10 cellular contexts compared by ENCODE assay signal in the genomic region with DNA sequence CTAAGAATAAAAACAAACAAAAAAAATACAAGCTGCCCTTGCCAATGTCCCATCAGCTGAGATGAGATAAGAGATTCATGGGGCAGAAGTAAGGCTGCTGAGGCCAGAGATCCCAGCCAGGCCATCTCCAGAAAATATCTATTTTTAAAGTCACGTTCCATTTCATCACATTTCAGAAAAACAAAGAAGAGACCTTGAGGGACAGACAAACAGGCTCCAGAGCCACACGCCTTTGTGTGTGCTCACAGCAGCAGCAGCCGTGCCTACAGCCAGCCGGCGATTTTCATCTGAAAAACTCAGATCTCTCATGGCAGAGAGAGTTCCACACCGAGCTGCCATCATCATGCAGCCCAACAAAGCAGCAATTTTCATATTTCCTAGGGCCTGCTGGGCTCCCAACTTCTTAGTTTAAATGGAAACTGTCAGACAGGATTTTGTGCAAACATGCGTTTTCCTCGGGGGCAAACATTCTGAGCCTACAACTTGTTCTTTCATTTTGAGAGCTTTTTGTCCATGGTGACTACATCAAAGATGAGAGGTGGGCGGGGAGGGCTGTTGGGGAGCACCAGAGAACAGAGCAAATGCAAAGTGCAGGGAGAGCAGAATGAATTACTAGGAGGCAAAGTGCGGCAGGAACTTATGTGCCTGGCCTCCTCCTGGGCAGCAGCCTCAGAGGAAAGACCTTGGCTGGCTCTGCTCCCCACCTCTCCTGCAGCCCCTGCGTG. TPM values are rescaled to one million over a fixed set of nuclear protein-coding genes. Genes with fewer than 3 reads are reported as not detected.
DNase-seq lines count a peak whose midpoint lies in the region; ATAC-seq, FAIRE-seq and TF ChIP-seq lines count a peak whose summit lies in the region.
"Had no signal": no experiment of that assay in that cellular context is flagged by ENCODE, and none has a peak within 500 bp of the region (broad histone marks: within the 10 kb centered on the region; RNA-seq: fewer than 3 reads in every experiment).

No MANE protein-coding gene starts in this region.

- no peaks in the 10 kb centered on the region for H3K9me2 ChIP-seq in PC-3 (replicated peaks; ENCODE audit: low read length)

- intact Hi-C loops in PC-3 (cut with micrococcal nuclease): no loop called here

- no peak overlapping the region for H3K4me3 Mint-ChIP-seq in activated T-helper 17 cell treated with anti-CD3 and anti-CD28 coated beads, Interleukin-2, amount 50 U/mL, for 72 hours
- H3K4me3 Mint-ChIP-seq in stimulated activated naive CD8-positive, alpha-beta T cell treated with anti-CD3 and anti-CD28 coated beads, Interleukin-15, amount 100 ng/mL, for 72 hours: no peak overlapping the region

- POLR2A ChIA-PET in A549 (lab: Yijun Ruan, JAX) (no interaction called here), PC-3 (lab: Charles Lee; ENCODE audit: unreplicated experiment) (no interaction called here)

- DNase-seq in A549 (ENCODE audit: low read depth in 1 of 2, low spot score in 1 of 2) (no peak), PC-3 (peak; percentile 42), fibroblast of the aortic adventitia (ENCODE audit: low read depth) (peak; percentile 42)
- no peak for DNase-seq in stimulated activated naive CD8-positive, alpha-beta T cell treated with anti-CD3 and anti-CD28 coated beads, Interleukin-15, amount 100 ng/mL, for 72 hours
- DNase-seq: left cardiac atrium, NCI-H2029 treated with DMSO at 0.1 percent for 48 hours had no signal

- no peaks in the 10 kb centered on the region for H3K4me1 Mint-ChIP-seq in activated T-helper 17 cell treated with anti-CD3 and anti-CD28 coated beads, Interleukin-2, amount 50 U/mL, for 72 hours
- no peaks in the 10 kb centered on the region for H3K4me1 Mint-ChIP-seq in stimulated activated naive CD8-positive, alpha-beta T cell treated with anti-CD3 and anti-CD28 coated beads, Interleukin-15, amount 100 ng/mL, for 72 hours

- no peaks in the 10 kb centered on the region for H3K36me3 Mint-ChIP-seq in activated T-helper 17 cell treated with anti-CD3 and anti-CD28 coated beads, Interleukin-2, amount 50 U/mL, for 72 hours (ENCODE audit: low read depth)

- H2AFZ ChIP-seq in PC-3 (ENCODE audit: low read length) (no peak overlapping the region), neuron (ENCODE audit: low read depth, low read length) (peak overlapping the region; percentile 37)

- no peak overlapping the region for H3K9ac ChIP-seq in PC-3 (ENCODE audit: low read length)

- H3K79me2 ChIP-seq in PC-3 (ENCODE audit: low read length): peaks cover 96% of the 10 kb centered on the region

- no peak overlapping the region for H3K27ac Mint-ChIP-seq in activated T-helper 17 cell treated with anti-CD3 and anti-CD28 coated beads, Interleukin-2, amount 50 U/mL, for 72 hours
- no peak overlapping the region for H3K27ac Mint-ChIP-seq in stimulated activated naive CD8-positive, alpha-beta T cell treated with anti-CD3 and anti-CD28 coated beads, Interleukin-15, amount 100 ng/mL, for 72 hours

- H3K9me3 ChIP-seq in A549 (no peaks in the 10 kb centered on the region), PC-3 (ENCODE audit: low read length) (no peaks in the 10 kb centered on the region), neuron (ENCODE audit: low read length) (no peaks in the 10 kb centered on the region)

- BruUV-seq in PC-3 (replicated peaks; lab: Mats Ljungman, UMichigan): no TSS peak

- 78% methylated on average over 11 of the region's 11 CpGs for WGBS in A549 (ENCODE audit: missing lambda C conversion rate)

- peaks cover 22% of the 10 kb centered on the region; the same call in 1 of the 2 replicates for H4K20me1 ChIP-seq in PC-3 (ENCODE audit: low read length)

- TF ChIP-seq EP300 in A549 (IDR thresholded peaks at IDR 0.05): no peak

- H3K27ac ChIP-seq in A549 (no peak overlapping the region; a peak in 1 of 6 replicates), PC-3 (ENCODE audit: low read length) (no peak overlapping the region)

- TF ChIP-seq POLR2A in A549 (IDR thresholded peaks at IDR 0.05; ENCODE audit: low read length): no peak

- peaks cover 5% of the 10 kb centered on the region for H3F3A ChIP-seq in PC-3 (ENCODE audit: low read length, unreplicated experiment)

- H3K4me1 ChIP-seq in A549 (peaks cover 30% of the 10 kb centered on the region), PC-3 (ENCODE audit: insufficient read depth, low read length) (peaks cover 30% of the 10 kb centered on the region), neuron (ENCODE audit: insufficient read depth, low read length) (peaks cover 57% of the 10 kb centered on the region)

- no peak overlapping the region for H3K4me3 ChIP-seq in A549
- no peak overlapping the region for H3K4me3 ChIP-seq in PC-3 (ENCODE audit: low read length)
- peak overlapping the region; percentile 34 for H3K4me3 ChIP-seq in fibroblast of the aortic adventitia (ENCODE audit: low read depth, low read length)
- peak overlapping the region; percentile 43 for H3K4me3 ChIP-seq in neuron (ENCODE audit: low read length)

- no peak for FAIRE-seq in A549 (lab: Jason Lieb, UNC)

- H3K36me3 ChIP-seq in PC-3 (ENCODE audit: low read depth, low read length): no peaks in the 10 kb centered on the region
- no peaks in the 10 kb centered on the region for H3K36me3 ChIP-seq in neuron (ENCODE audit: insufficient read depth, low read length)

- TF ChIP-seq RAD21 in A549 (conservative IDR thresholded peaks at IDR 0.05 in 1 of 2, IDR thresholded peaks at IDR 0.05 in 1 of 2): no peak

- H3K4me2 ChIP-seq in A549 (peak overlapping the region; percentile 19; the same call in 2 of the 3 replicates), PC-3 (ENCODE audit: low read length) (peak overlapping the region; percentile 65)

- TF ChIP-seq CTCF in A549 (IDR thresholded peaks at IDR 0.05) (no peak), PC-3 (conservative IDR thresholded peaks at IDR 0.05; ENCODE audit: low read depth, low read length) (no peak), fibroblast of the aortic adventitia (IDR thresholded peaks at IDR 0.05; ENCODE audit: insufficient read depth, low read length) (no peak)

- H3K27me3 ChIP-seq in PC-3 (ENCODE audit: low read length) (no peaks in the 10 kb centered on the region), neuron (ENCODE audit: insufficient read depth, low read length) (no peaks in the 10 kb centered on the region)

- no peaks in the 10 kb centered on the region for H3K9me3 Mint-ChIP-seq in activated T-helper 17 cell treated with anti-CD3 and anti-CD28 coated beads, Interleukin-2, amount 50 U/mL, for 72 hours
- H3K9me3 Mint-ChIP-seq in stimulated activated naive CD8-positive, alpha-beta T cell treated with anti-CD3 and anti-CD28 coated beads, Interleukin-15, amount 100 ng/mL, for 72 hours: no peaks in the 10 kb centered on the region

- ATAC-seq in A549 (no peak), PC-3 (no peak), GM21367 (IDR thresholded peaks at IDR 0.05; ENCODE audit: unreplicated experiment) (no peak), HG03571 (IDR thresholded peaks at IDR 0.05; ENCODE audit: unreplicated experiment) (no peak)
- no peak for ATAC-seq in activated T-helper 17 cell treated with anti-CD3 and anti-CD28 coated beads, Interleukin-2, amount 50 U/mL, for 72 hours (replicated peaks)
- no peak for ATAC-seq in stimulated activated naive CD8-positive, alpha-beta T cell treated with anti-CD3 and anti-CD28 coated beads, Interleukin-15, amount 100 ng/mL, for 72 hours

- CTCF ChIA-PET in A549 (lab: Yijun Ruan, JAX): no interaction called here
- CTCF ChIA-PET in PC-3 (lab: Charles Lee): no interaction called here

- no peaks in the 10 kb centered on the region for H3K27me3 Mint-ChIP-seq in activated T-helper 17 cell treated with anti-CD3 and anti-CD28 coated beads, Interleukin-2, amount 50 U/mL, for 72 hours
- H3K27me3 Mint-ChIP-seq in stimulated activated naive CD8-positive, alpha-beta T cell treated with anti-CD3 and anti-CD28 coated beads, Interleukin-15, amount 100 ng/mL, for 72 hours: no peaks in the 10 kb centered on the region

TF ChIP-seq in A549, 52 proteins besides CTCF, POLR2A, EP300 and RAD21:
- no peak for TF ChIP-seq NR3C1 (IDR thresholded peaks at IDR 0.05)

RNA-seq across cellular contexts. Expression of a gene that starts 38.8 kb away (rescaled TPM):
- 17.0 and 23.3 TPM in 2 replicates for polyA plus RNA-seq in A549 (2011; rRNA removed)
- polyA plus RNA-seq in A549 (2012; cell fraction: cytosol; rRNA removed): 25.8 and 30.8 TPM in 2 replicates
- 60.4 and 73.8 TPM in 2 replicates for polyA plus RNA-seq in A549 (2012; cell fraction: nucleus; rRNA removed)
- polyA plus RNA-seq in A549 (2017; fragmentation: RNase III; extraction: RNeasy Plus Mini Kit Qiagen cat#74134 plus additional on column Dnase treatment): 28.0 to 30.9 TPM (median 29.4 TPM) in 3 replicates
- polyA minus RNA-seq in A549 (2011; rRNA and poly(A)+ RNA removed): 36.7 and 38.4 TPM in 2 replicates
- 118 and 158 TPM in 2 replicates for total RNA-seq in PC-3 (2014; rRNA removed)
- 32.4 and 42.7 TPM in 2 replicates for total RNA-seq in fibroblast of the aortic adventitia (ENCODE audit: low replicate concordance)
- total RNA-seq in activated T-helper 17 cell treated with anti-CD3 and anti-CD28 coated beads, Interleukin-2, amount 50 U/mL, for 72 hours: 1 to 10 TPM; 3.0 to 7.1 TPM

Comparison
In these comparisons a context has a peak if more than half of its experiments do, and no peak if none do; other contexts are left out.
1. DNase-seq: peak in PC-3 (single experiment) and fibroblast of the aortic adventitia (single experiment); none in A549 (0 of 2) and stimulated activated naive CD8-positive, alpha-beta T cell treated with anti-CD3 and anti-CD28 coated beads, Interleukin-15, amount 100 ng/mL, for 72 hours (0 of 2).
2. H3K4me3 ChIP-seq: peak in fibroblast of the aortic adventitia (single experiment) and neuron (single experiment); none in A549 (single experiment) and PC-3 (single experiment).